ENCODE assay signal across 2 cellular contexts in genomic region chr5:87560528-87560927, GRCh38.
TF ChIP-seq lines count a peak whose summit lies in the region.

No MANE protein-coding gene starts in this region.

TF ChIP-seq in GM12878, 131 proteins besides CTCF, POLR2A, EP300 and RAD21 (continued from another document):
- TF ChIP-seq BHLHE40 (IDR thresholded peaks at IDR 0.05; ENCODE audit: borderline replicate concordance in 1 of 2, low read depth in 2 of 2, low read length in 1 of 2): peak; percentile 24 to 74; a peak in 2 of 4 replicates

TF ChIP-seq in HepG2, 621 proteins besides CTCF, POLR2A, EP300 and RAD21 (continued from another document):
- TF ChIP-seq HMGXB3 (CRISPR knock-in tag; IDR thresholded peaks at IDR 0.05; ENCODE audit: borderline replicate concordance): no peak
- TF ChIP-seq ZBTB7A (CRISPR knock-in tag; IDR thresholded peaks at IDR 0.05): no peak
- no peak for TF ChIP-seq EED (CRISPR knock-in tag; IDR thresholded peaks at IDR 0.05)
- no peak for TF ChIP-seq KLF15 (CRISPR knock-in tag; IDR thresholded peaks at IDR 0.05; ENCODE audit: borderline replicate concordance)
- TF ChIP-seq PHB2 (IDR thresholded peaks at IDR 0.05; ENCODE audit: partially characterized antibody): no peak
- no peak for TF ChIP-seq RXRB (CRISPR knock-in tag; IDR thresholded peaks at IDR 0.05; ENCODE audit: borderline replicate concordance)
